Comparison of ENCODE assay signal across 1 cellular context in genomic region chr12:122992386-122992785, GRCh38.
TF ChIP-seq lines count a peak whose summit lies in the region.

No MANE protein-coding gene starts in this region.

TF ChIP-seq in GM23338, 12 proteins besides CTCF, POLR2A, EP300 and RAD21 (continued from another document):
- TF ChIP-seq ZNF114 (CRISPR knock-in tag; IDR thresholded peaks at IDR 0.05) = no peak
- TF ChIP-seq EZH2phosphoT487 (IDR thresholded peaks at IDR 0.05; ENCODE audit: unreplicated experiment) = no peak
- TF ChIP-seq ETS1 (IDR thresholded peaks at IDR 0.05) = no peak
- TF ChIP-seq REST (IDR thresholded peaks at IDR 0.05; ENCODE audit: unreplicated experiment) = no peak
- TF ChIP-seq EZH2 (IDR thresholded peaks at IDR 0.05; ENCODE audit: low read depth, unreplicated experiment) = no peak
- no peak for TF ChIP-seq STAT1 (IDR thresholded peaks at IDR 0.05; ENCODE audit: unreplicated experiment)
